ENCODE assay signal across 9 cellular contexts in genomic region chr16:19410435-19411153, GRCh38. TPM values are rescaled to one million over a fixed set of nuclear protein-coding genes. Genes with fewer than 3 reads are reported as not detected.
DNase-seq lines count a peak whose midpoint lies in the region; ATAC-seq lines count a peak whose summit lies in the region.
"Had no signal": no experiment of that assay in that cellular context is flagged by ENCODE, and none has a peak within 500 bp of the region (broad histone marks: within the 10 kb centered on the region; RNA-seq: fewer than 3 reads in every experiment).

No MANE protein-coding gene starts in this region.

- peaks cover 3 to 23% (median 13%) of the 10 kb centered on the region in 3 donors for H3K9me3 Mint-ChIP-seq in IgD-negative memory B cell
- H3K9me3 Mint-ChIP-seq in activated T-helper 2 cell treated with anti-CD3 and anti-CD28 coated beads, Interferon-gamma antibody, Interleukin-2, Interleukin-4, amounts not matched to agents 10 μg/mL and 5 μg/mL and 100 μg/mL, durations not matched to agents 14 hours and 24 hours and 36 hours, result peaks cover 15% of the 10 kb centered on the region

- H3K4me3 Mint-ChIP-seq in IgD-negative memory B cell, result peak overlapping the region; percentile 75 to 95 (median 88)
- peak overlapping the region; percentile 73 for H3K4me3 Mint-ChIP-seq in activated T-helper 2 cell treated with anti-CD3 and anti-CD28 coated beads, Interferon-gamma antibody, Interleukin-2, Interleukin-4, amounts not matched to agents 10 μg/mL and 5 μg/mL and 100 μg/mL, durations not matched to agents 14 hours and 24 hours and 36 hours (ENCODE audit: low read depth)

- peak overlapping the region in 1 of 3 donors; percentile 26 for H3K27ac Mint-ChIP-seq in IgD-negative memory B cell
- H3K27ac Mint-ChIP-seq in activated T-helper 2 cell treated with anti-CD3 and anti-CD28 coated beads, Interferon-gamma antibody, Interleukin-2, Interleukin-4, amounts not matched to agents 10 μg/mL and 5 μg/mL and 100 μg/mL, durations not matched to agents 14 hours and 24 hours and 36 hours, result no peak overlapping the region

- peaks cover 4 to 9% (median 4%) of the 10 kb centered on the region in 3 donors for H3K4me1 Mint-ChIP-seq in IgD-negative memory B cell
- peaks cover 7% of the 10 kb centered on the region for H3K4me1 Mint-ChIP-seq in activated T-helper 2 cell treated with anti-CD3 and anti-CD28 coated beads, Interferon-gamma antibody, Interleukin-2, Interleukin-4, amounts not matched to agents 10 μg/mL and 5 μg/mL and 100 μg/mL, durations not matched to agents 14 hours and 24 hours and 36 hours (ENCODE audit: low read depth)

- peaks cover 2% of the 10 kb centered on the region for H3K36me3 Mint-ChIP-seq in IgD-negative memory B cell
- no peaks in the 10 kb centered on the region for H3K36me3 Mint-ChIP-seq in activated T-helper 2 cell treated with anti-CD3 and anti-CD28 coated beads, Interferon-gamma antibody, Interleukin-2, Interleukin-4, amounts not matched to agents 10 μg/mL and 5 μg/mL and 100 μg/mL, durations not matched to agents 14 hours and 24 hours and 36 hours (ENCODE audit: low read depth)

- intact Hi-C loops in activated T-helper 2 cell treated with anti-CD3 and anti-CD28 coated beads, Interferon-gamma antibody, Interleukin-2, Interleukin-4, amounts not matched to agents 10 μg/mL and 5 μg/mL and 100 μg/mL, durations not matched to agents 14 hours and 24 hours and 36 hours (cut with micrococcal nuclease), result no loop called here

- H3K27me3 Mint-ChIP-seq in IgD-negative memory B cell, result peaks cover 27% of the 10 kb centered on the region
- peaks cover 60% of the 10 kb centered on the region for H3K27me3 Mint-ChIP-seq in activated T-helper 2 cell treated with anti-CD3 and anti-CD28 coated beads, Interferon-gamma antibody, Interleukin-2, Interleukin-4, amounts not matched to agents 10 μg/mL and 5 μg/mL and 100 μg/mL, durations not matched to agents 14 hours and 24 hours and 36 hours (ENCODE audit: low read depth)

- DNase-seq in DMS153 treated with DMSO at 0.1 percent for 48 hours (lab: John Stamatoyannopoulos, UW; ENCODE audit: unreplicated experiment) (peak; percentile 67), left kidney (ENCODE audit: low read depth, low spot score) (peak; percentile 70), ureter (ENCODE audit: low spot score) (peak; percentile 48), NCI-H524 treated with DMSO at 0.1 percent for 48 hours (lab: John Stamatoyannopoulos, UW) (no peak)
- peak; percentile 13 for DNase-seq in activated T-helper 2 cell treated with anti-CD3 and anti-CD28 coated beads, Interferon-gamma antibody, Interleukin-2, Interleukin-4, amounts not matched to agents 10 μg/mL and 5 μg/mL and 100 μg/mL, durations not matched to agents 14 hours and 24 hours and 36 hours (ENCODE audit: low spot score)

- ATAC-seq in GM21390 (IDR thresholded peaks at IDR 0.05; ENCODE audit: unreplicated experiment) (no peak), HG02798 (IDR thresholded peaks at IDR 0.05; ENCODE audit: poor library complexity, unreplicated experiment) (no peak)
- ATAC-seq: K562 had no signal

RNA-seq across cellular contexts. Expression of gene TMC5, which starts 7.1 kb away (rescaled TPM):
- not detected for polyA plus RNA-seq in IgD-negative memory B cell
- 0.05 TPM in 1 of 2 replicates, not detected in the other for total RNA-seq in activated T-helper 2 cell treated with anti-CD3 and anti-CD28 coated beads, Interferon-gamma antibody, Interleukin-2, Interleukin-4, amounts not matched to agents 10 μg/mL and 5 μg/mL and 100 μg/mL, durations not matched to agents 14 hours and 24 hours and 36 hours
- total RNA-seq in ureter, result 21.1 TPM

Comparison
In these comparisons a context has a peak if more than half of its experiments do, and no peak if none do; other contexts are left out.
1. RNA of gene TMC5, which starts 7.1 kb away (total RNA-seq): 21.1 TPM in ureter (single experiment); 0.05 TPM in activated T-helper 2 cell treated with anti-CD3 and anti-CD28 coated beads, Interferon-gamma antibody, Interleukin-2, Interleukin-4, amounts not matched to agents 10 μg/mL and 5 μg/mL and 100 μg/mL, durations not matched to agents 14 hours and 24 hours and 36 hours; every median in the first group is over 10 times any median in the second.